In the genomic region with DNA sequence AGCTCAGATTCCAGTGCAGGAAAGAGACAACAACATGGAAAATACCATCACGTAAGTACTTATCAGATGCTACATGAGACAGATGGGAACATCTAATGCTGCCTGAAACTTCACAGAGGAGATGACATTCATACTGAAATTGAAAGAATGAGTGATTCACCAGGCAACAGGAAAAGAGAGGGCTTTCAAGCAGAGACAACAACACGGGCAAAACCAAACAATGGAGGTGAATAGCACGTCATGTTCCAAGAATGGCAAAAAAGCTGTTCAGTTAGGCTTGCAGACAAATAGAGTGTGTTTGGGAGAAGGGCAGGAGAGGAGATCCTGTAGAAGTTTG, we compare ENCODE assay signal across 8 cellular contexts. TPM values are rescaled to one million over a fixed set of nuclear protein-coding genes. Genes with fewer than 3 reads are reported as not detected.
DNase-seq lines count a peak whose midpoint lies in the region; ATAC-seq and TF ChIP-seq lines count a peak whose summit lies in the region.

No MANE protein-coding gene starts in this region.

- TF ChIP-seq CTCF in Caco-2 (IDR thresholded peaks at IDR 0.05; ENCODE audit: insufficient read depth in 1 of 2, low read depth in 1 of 2, low read length in 1 of 2, severe bottlenecking in 1 of 2, unreplicated experiment in 1 of 2) = no peak

- H3K9me3 ChIP-seq in Caco-2 = no peaks in the 10 kb centered on the region

- H3K4me1 Mint-ChIP-seq in activated CD8-positive, alpha-beta memory T cell treated with anti-CD3 and anti-CD28 coated beads, Interleukin-2, amount 10 ng/mL, durations not matched to agents 7 days and 5 days = peaks cover 52% of the 10 kb centered on the region
- peaks cover 63% of the 10 kb centered on the region for H3K4me1 Mint-ChIP-seq in activated T-helper 1 cell treated with anti-CD3 and anti-CD28 coated beads, Interleukin-12 subunit alpha, Interleukin-12 subunit beta, Interleukin-2, Interleukin-4 antibody, amounts not matched to agents 30 ng/mL and 10 ng/mL and 1 ng/mL, durations not matched to agents 14 hours and 24 hours and 36 hours (ENCODE audit: low read depth)
- H3K4me1 Mint-ChIP-seq in stimulated activated effector memory CD8-positive, alpha-beta T cell treated with anti-CD3 and anti-CD28 coated beads, Interleukin-12 subunit alpha, Interleukin-12 subunit beta, amount 100 ng/mL, for 72 hours = peaks cover 27% of the 10 kb centered on the region
- H3K4me1 Mint-ChIP-seq in Caco-2 (ENCODE audit: low read depth, unreplicated experiment) = no peaks in the 10 kb centered on the region

- peak overlapping the region; percentile 56 for H3K4me3 Mint-ChIP-seq in activated CD8-positive, alpha-beta memory T cell treated with anti-CD3 and anti-CD28 coated beads, Interleukin-2, amount 10 ng/mL, durations not matched to agents 7 days and 5 days
- peak overlapping the region; percentile 56 for H3K4me3 Mint-ChIP-seq in activated T-helper 1 cell treated with anti-CD3 and anti-CD28 coated beads, Interleukin-12 subunit alpha, Interleukin-12 subunit beta, Interleukin-2, Interleukin-4 antibody, amounts not matched to agents 30 ng/mL and 10 ng/mL and 1 ng/mL, durations not matched to agents 14 hours and 24 hours and 36 hours
- H3K4me3 Mint-ChIP-seq in stimulated activated effector memory CD8-positive, alpha-beta T cell treated with anti-CD3 and anti-CD28 coated beads, Interleukin-12 subunit alpha, Interleukin-12 subunit beta, amount 100 ng/mL, for 72 hours = peak overlapping the region; percentile 34
- H3K4me3 Mint-ChIP-seq in Caco-2 (ENCODE audit: unreplicated experiment) = no peak overlapping the region

- peaks cover 4% of the 10 kb centered on the region for H3K36me3 Mint-ChIP-seq in activated CD8-positive, alpha-beta memory T cell treated with anti-CD3 and anti-CD28 coated beads, Interleukin-2, amount 10 ng/mL, durations not matched to agents 7 days and 5 days
- H3K36me3 Mint-ChIP-seq in activated T-helper 1 cell treated with anti-CD3 and anti-CD28 coated beads, Interleukin-12 subunit alpha, Interleukin-12 subunit beta, Interleukin-2, Interleukin-4 antibody, amounts not matched to agents 30 ng/mL and 10 ng/mL and 1 ng/mL, durations not matched to agents 14 hours and 24 hours and 36 hours (ENCODE audit: low read depth) = peaks cover 6% of the 10 kb centered on the region
- no peaks in the 10 kb centered on the region for H3K36me3 Mint-ChIP-seq in stimulated activated effector memory CD8-positive, alpha-beta T cell treated with anti-CD3 and anti-CD28 coated beads, Interleukin-12 subunit alpha, Interleukin-12 subunit beta, amount 100 ng/mL, for 72 hours
- no peaks in the 10 kb centered on the region for H3K36me3 Mint-ChIP-seq in Caco-2 (ENCODE audit: insufficient read depth, unreplicated experiment)

- BruUV-seq in Caco-2 (replicated peaks; lab: Mats Ljungman, UMichigan) = no TSS peak

- no peaks in the 10 kb centered on the region for H3K36me3 ChIP-seq in Caco-2 (ENCODE audit: control insufficient read depth, insufficient read depth, low read length)

- no peak overlapping the region for H3K4me3 ChIP-seq in Caco-2 (ENCODE audit: low read depth, low read length)

- peak overlapping the region; percentile 91 for H3K27ac Mint-ChIP-seq in activated CD8-positive, alpha-beta memory T cell treated with anti-CD3 and anti-CD28 coated beads, Interleukin-2, amount 10 ng/mL, durations not matched to agents 7 days and 5 days
- H3K27ac Mint-ChIP-seq in activated T-helper 1 cell treated with anti-CD3 and anti-CD28 coated beads, Interleukin-12 subunit alpha, Interleukin-12 subunit beta, Interleukin-2, Interleukin-4 antibody, amounts not matched to agents 30 ng/mL and 10 ng/mL and 1 ng/mL, durations not matched to agents 14 hours and 24 hours and 36 hours = peak overlapping the region; percentile 96
- H3K27ac Mint-ChIP-seq in stimulated activated effector memory CD8-positive, alpha-beta T cell treated with anti-CD3 and anti-CD28 coated beads, Interleukin-12 subunit alpha, Interleukin-12 subunit beta, amount 100 ng/mL, for 72 hours = peak overlapping the region; percentile 73
- no peak overlapping the region for H3K27ac Mint-ChIP-seq in Caco-2 (ENCODE audit: unreplicated experiment)

- peak; percentile 73 for DNase-seq in activated CD8-positive, alpha-beta memory T cell treated with anti-CD3 and anti-CD28 coated beads, Interleukin-2, amount 10 ng/mL, durations not matched to agents 7 days and 5 days
- DNase-seq in activated CD8-positive, alpha-beta memory T cell treated with anti-CD3 and anti-CD28 coated beads, Interleukin-2, amount 50 U/mL, for 48 hours = no peak
- peak; percentile 68 for DNase-seq in activated T-helper 1 cell treated with anti-CD3 and anti-CD28 coated beads, Interleukin-12 subunit alpha, Interleukin-12 subunit beta, Interleukin-2, Interleukin-4 antibody, amounts not matched to agents 30 ng/mL and 10 ng/mL and 1 ng/mL, durations not matched to agents 14 hours and 24 hours and 36 hours (ENCODE audit: low spot score)
- peak; percentile 16 to 71 for DNase-seq in stimulated activated effector memory CD8-positive, alpha-beta T cell treated with anti-CD3 and anti-CD28 coated beads, Interleukin-12 subunit alpha, Interleukin-12 subunit beta, amount 100 ng/mL, for 72 hours (ENCODE audit: low spot score in 2 of 2)
- DNase-seq in NAMALWA (ENCODE audit: low spot score) (no peak), Caco-2 (no peak), NCI-H1048 (lab: John Stamatoyannopoulos, UW) (no peak)

- H3K4me1 ChIP-seq in Caco-2 = no peaks in the 10 kb centered on the region

- intact Hi-C loops in activated T-helper 1 cell treated with anti-CD3 and anti-CD28 coated beads, Interleukin-12 subunit alpha, Interleukin-12 subunit beta, Interleukin-2, Interleukin-4 antibody, amounts not matched to agents 30 ng/mL and 10 ng/mL and 1 ng/mL, durations not matched to agents 14 hours and 24 hours and 36 hours (cut with micrococcal nuclease) = loop anchor here (1.0 to 5.0 kb wide), 8 partner anchors 21 to 612 kb away; a partner anchor contains a TSS
- intact Hi-C loops in Caco-2 (cut with micrococcal nuclease; ENCODE audit: unreplicated experiment) = loop anchor here (10.0 kb wide), 1 partner anchor 63 kb away; no protein-coding TSS in a partner anchor

- CTCF ChIA-PET in activated CD8-positive, alpha-beta memory T cell treated with anti-CD3 and anti-CD28 coated beads, Interleukin-2, amount 10 ng/mL, durations not matched to agents 7 days and 5 days (lab: Charles Lee) = interaction anchor here (1.1 to 2.7 kb wide), 3 partner anchors 13 to 83 kb away, joined by 3 to 5 read pairs (median 4); no protein-coding TSS in a partner anchor
- CTCF ChIA-PET in Caco-2 (lab: Charles Lee) = no interaction called here

- no peaks in the 10 kb centered on the region for H3K27me3 ChIP-seq in Caco-2 (replicated peaks; ENCODE audit: control insufficient read depth, insufficient read depth, low read length)

- no peaks in the 10 kb centered on the region for H3K27me3 Mint-ChIP-seq in activated CD8-positive, alpha-beta memory T cell treated with anti-CD3 and anti-CD28 coated beads, Interleukin-2, amount 10 ng/mL, durations not matched to agents 7 days and 5 days
- no peaks in the 10 kb centered on the region for H3K27me3 Mint-ChIP-seq in activated T-helper 1 cell treated with anti-CD3 and anti-CD28 coated beads, Interleukin-12 subunit alpha, Interleukin-12 subunit beta, Interleukin-2, Interleukin-4 antibody, amounts not matched to agents 30 ng/mL and 10 ng/mL and 1 ng/mL, durations not matched to agents 14 hours and 24 hours and 36 hours (ENCODE audit: insufficient read depth)
- H3K27me3 Mint-ChIP-seq in Caco-2 (ENCODE audit: insufficient read depth, unreplicated experiment) = no peaks in the 10 kb centered on the region

- POLR2A ChIA-PET in Caco-2 (lab: Charles Lee) = no interaction called here

- H3K9me3 Mint-ChIP-seq in activated CD8-positive, alpha-beta memory T cell treated with anti-CD3 and anti-CD28 coated beads, Interleukin-2, amount 10 ng/mL, durations not matched to agents 7 days and 5 days (ENCODE audit: low read depth) = no peaks in the 10 kb centered on the region
- H3K9me3 Mint-ChIP-seq in activated T-helper 1 cell treated with anti-CD3 and anti-CD28 coated beads, Interleukin-12 subunit alpha, Interleukin-12 subunit beta, Interleukin-2, Interleukin-4 antibody, amounts not matched to agents 30 ng/mL and 10 ng/mL and 1 ng/mL, durations not matched to agents 14 hours and 24 hours and 36 hours = no peaks in the 10 kb centered on the region
- H3K9me3 Mint-ChIP-seq in stimulated activated effector memory CD8-positive, alpha-beta T cell treated with anti-CD3 and anti-CD28 coated beads, Interleukin-12 subunit alpha, Interleukin-12 subunit beta, amount 100 ng/mL, for 72 hours = no peaks in the 10 kb centered on the region
- H3K9me3 Mint-ChIP-seq in Caco-2 (ENCODE audit: unreplicated experiment) = no peaks in the 10 kb centered on the region

- ATAC-seq in activated CD8-positive, alpha-beta memory T cell treated with anti-CD3 and anti-CD28 coated beads, Interleukin-2, amount 10 ng/mL, durations not matched to agents 7 days and 5 days = peak; percentile 94
- peak; percentile 95 for ATAC-seq in HG03060 (IDR thresholded peaks at IDR 0.05; ENCODE audit: low read depth, unreplicated experiment)
- ATAC-seq in stimulated activated effector memory CD8-positive, alpha-beta T cell treated with anti-CD3 and anti-CD28 coated beads, Interleukin-12 subunit alpha, Interleukin-12 subunit beta, amount 100 ng/mL, for 72 hours = peak; percentile 97

RNA-seq across cellular contexts. Expression of a gene that starts 39.3 kb away (rescaled TPM):
- total RNA-seq in activated CD8-positive, alpha-beta memory T cell treated with anti-CD3 and anti-CD28 coated beads, Interleukin-2, amount 10 ng/mL, durations not matched to agents 7 days and 5 days = 10 to 100 TPM; 18.5 to 19.0 TPM
- total RNA-seq in activated T-helper 1 cell treated with anti-CD3 and anti-CD28 coated beads, Interleukin-12 subunit alpha, Interleukin-12 subunit beta, Interleukin-2, Interleukin-4 antibody, amounts not matched to agents 30 ng/mL and 10 ng/mL and 1 ng/mL, durations not matched to agents 14 hours and 24 hours and 36 hours = 30.1 and 30.4 TPM in 2 replicates
- 17.8 and 18.1 TPM in 2 replicates for total RNA-seq in Caco-2 (2022)

RNA-seq across cellular contexts. Expression of a gene that starts 39.4 kb away (rescaled TPM):
- 1 to 10 TPM; 5.1 to 6.3 TPM for total RNA-seq in activated CD8-positive, alpha-beta memory T cell treated with anti-CD3 and anti-CD28 coated beads, Interleukin-2, amount 10 ng/mL, durations not matched to agents 7 days and 5 days
- 8.0 and 8.3 TPM in 2 replicates for total RNA-seq in activated T-helper 1 cell treated with anti-CD3 and anti-CD28 coated beads, Interleukin-12 subunit alpha, Interleukin-12 subunit beta, Interleukin-2, Interleukin-4 antibody, amounts not matched to agents 30 ng/mL and 10 ng/mL and 1 ng/mL, durations not matched to agents 14 hours and 24 hours and 36 hours
- 6.8 and 7.4 TPM in 2 replicates for total RNA-seq in Caco-2 (2022)

Comparison
In these comparisons a context has a peak if more than half of its experiments do, and no peak if none do; other contexts are left out.
1. DNase-seq: peak in activated CD8-positive, alpha-beta memory T cell treated with anti-CD3 and anti-CD28 coated beads, Interleukin-2, amount 10 ng/mL, durations not matched to agents 7 days and 5 days (single experiment), activated T-helper 1 cell treated with anti-CD3 and anti-CD28 coated beads, Interleukin-12 subunit alpha, Interleukin-12 subunit beta, Interleukin-2, Interleukin-4 antibody, amounts not matched to agents 30 ng/mL and 10 ng/mL and 1 ng/mL, durations not matched to agents 14 hours and 24 hours and 36 hours (single experiment) and stimulated activated effector memory CD8-positive, alpha-beta T cell treated with anti-CD3 and anti-CD28 coated beads, Interleukin-12 subunit alpha, Interleukin-12 subunit beta, amount 100 ng/mL, for 72 hours (2 of 2); none in activated CD8-positive, alpha-beta memory T cell treated with anti-CD3 and anti-CD28 coated beads, Interleukin-2, amount 50 U/mL, for 48 hours (single experiment), NAMALWA (single experiment), Caco-2 (0 of 2) and NCI-H1048 (single experiment).
2. Peak in every context shown above with its lines, with median percentiles within 50 percentile points of each other: ATAC-seq.